15 cellular contexts compared by ENCODE assay signal in the genomic region with DNA sequence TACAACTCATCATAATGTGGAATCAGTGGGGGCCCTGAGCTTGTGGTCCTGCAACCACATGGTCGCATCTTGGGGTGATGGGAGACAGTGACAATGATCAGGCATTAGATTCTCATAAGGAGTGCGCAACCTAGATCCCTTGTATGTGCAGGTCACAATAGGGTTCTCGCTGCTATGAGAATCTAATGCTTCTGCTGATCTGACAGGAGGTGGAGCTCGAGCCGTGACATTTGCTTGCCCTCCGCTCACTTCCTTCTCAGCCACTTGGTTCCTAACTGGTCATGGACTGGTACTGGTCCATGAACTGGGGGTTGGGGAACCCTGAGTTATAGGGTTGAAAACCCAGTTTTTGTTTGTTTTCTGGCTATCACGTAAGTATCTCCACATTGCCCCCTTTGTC.
A peak's percentile ranks its signal among the peaks of the same experiment; 100 is the strongest.
DNase-seq lines count a peak whose midpoint lies in the region; TF ChIP-seq lines count a peak whose summit lies in the region.
"Had no signal": no experiment of that assay in that cellular context is flagged by ENCODE, and none has a peak within 500 bp of the region (broad histone marks: within the 10 kb centered on the region; RNA-seq: fewer than 3 reads in every experiment).

No MANE protein-coding gene starts in this region.

- H3K9ac ChIP-seq in Karpas-422 (ENCODE audit: low read length) = no peak overlapping the region
- 0 out of 2 replicates have a peak overlapping the region, but pooled peaks have one; percentile 2 for H3K9ac ChIP-seq in SU-DHL-6 (ENCODE audit: low read length)
- no peak overlapping the region for H3K9ac ChIP-seq in trophoblast cell (ENCODE audit: low read length)
- H3K9ac ChIP-seq: BLaER1 had no signal

- peak overlapping the region; percentile 51 for H2BK12ac ChIP-seq in trophoblast cell (ENCODE audit: low read length)

- peak; percentile 3 to 17 for DNase-seq in SHP77 (lab: John Stamatoyannopoulos, UW)
- no peak for DNase-seq in SHP77 treated with DMSO at 0.1 percent for 48 hours (lab: John Stamatoyannopoulos, UW)
- DNase-seq in Karpas-422 = peak; percentile 59
- DNase-seq in trophoblast cell = peak in 1 of 2 donors; percentile 3
- DNase-seq in foreskin fibroblast = no peak
- no peak for DNase-seq in tibial artery
- no peak for DNase-seq in NCI-H1436 treated with DMSO at 0.1 percent for 48 hours (lab: John Stamatoyannopoulos, UW)
- DNase-seq: CD4-positive, alpha-beta memory T cell; DMS153; DMS79; GF-D8; HCEC 1CT had no signal

- peaks cover 9% of the 10 kb centered on the region; the same call in 1 of the 2 replicates for H3K4me1 ChIP-seq in Karpas-422 (ENCODE audit: low read length)
- H3K4me1 ChIP-seq in trophoblast cell (ENCODE audit: control insufficient read depth in 1 of 2, insufficient read depth in 2 of 2, low read length in 2 of 2) = peaks cover 0 to 5% of the 10 kb centered on the region in 2 experiments
- no peaks in the 10 kb centered on the region for H3K4me1 ChIP-seq in tibial artery
- H3K4me1 ChIP-seq: BLaER1 had no signal

- no peak overlapping the region for H3K27ac ChIP-seq in Karpas-422 (ENCODE audit: low read length)
- H3K27ac ChIP-seq in SU-DHL-6 (ENCODE audit: low read depth, low read length) = no peak overlapping the region
- H3K27ac ChIP-seq in trophoblast cell (ENCODE audit: low read depth, low read length) = no peak overlapping the region
- no peak overlapping the region for H3K27ac ChIP-seq in tibial artery
- H3K27ac ChIP-seq: 22Rv1, BLaER1 had no signal

- intact Hi-C loops in tibial artery (cut with DNase I; ENCODE audit: low total_unique reads) = no loop called here

- H3K9me2 ChIP-seq in Karpas-422 (replicated peaks; ENCODE audit: insufficient read depth, low read length) (no peaks in the 10 kb centered on the region), SU-DHL-6 (replicated peaks; ENCODE audit: insufficient read depth, low read length) (no peaks in the 10 kb centered on the region)

- no peak overlapping the region for H2BK120ac ChIP-seq in trophoblast cell (ENCODE audit: insufficient read depth, low read length, poor library complexity)

- H2BK5ac ChIP-seq in trophoblast cell (ENCODE audit: low read depth, low read length, poor library complexity) = no peak overlapping the region

- no peaks in the 10 kb centered on the region for H3F3A ChIP-seq in SU-DHL-6 (ENCODE audit: insufficient read depth)

- no peak overlapping the region for H3K18ac ChIP-seq in trophoblast cell (ENCODE audit: low read length)

- H2AFZ ChIP-seq in Karpas-422 (ENCODE audit: low read length) = peak overlapping the region; percentile 87
- peak overlapping the region; percentile 55 for H2AFZ ChIP-seq in SU-DHL-6 (ENCODE audit: low read depth, low read length, severe bottlenecking)
- peak overlapping the region; percentile 1 for H2AFZ ChIP-seq in trophoblast cell (ENCODE audit: insufficient read depth, low read length, poor library complexity)

- no peaks in the 10 kb centered on the region for H3K27me3 ChIP-seq in Karpas-422 (ENCODE audit: low read length)
- H3K27me3 ChIP-seq in SU-DHL-6 (ENCODE audit: low read length) = no peaks in the 10 kb centered on the region
- no peaks in the 10 kb centered on the region for H3K27me3 ChIP-seq in trophoblast cell (ENCODE audit: insufficient read depth, low read length)
- H3K27me3 ChIP-seq in tibial artery = no peaks in the 10 kb centered on the region
- H3K27me3 ChIP-seq: BLaER1 had no signal

- peak overlapping the region; percentile 13 for H4K91ac ChIP-seq in trophoblast cell (ENCODE audit: low read depth, low read length)

- H3K14ac ChIP-seq in trophoblast cell (ENCODE audit: low read length) = no peak overlapping the region

- H3K9me3 ChIP-seq in Karpas-422 (ENCODE audit: low read length) = no peaks in the 10 kb centered on the region
- no peaks in the 10 kb centered on the region for H3K9me3 ChIP-seq in SU-DHL-6 (ENCODE audit: insufficient read depth, low read length)
- no peaks in the 10 kb centered on the region for H3K9me3 ChIP-seq in trophoblast cell (ENCODE audit: insufficient read depth, low read depth, low read length)
- no peaks in the 10 kb centered on the region for H3K9me3 ChIP-seq in tibial artery
- H3K9me3 ChIP-seq: BLaER1 had no signal

- no peak overlapping the region for H3K23ac ChIP-seq in trophoblast cell (ENCODE audit: low read length)

- H3K4me3 ChIP-seq in Karpas-422 (ENCODE audit: low read length) (peak overlapping the region; percentile 14; the same call in 1 of the 2 replicates), SU-DHL-6 (ENCODE audit: insufficient read depth, low read length, poor library complexity, severe bottlenecking) (peak overlapping the region; percentile 1), trophoblast cell (ENCODE audit: low read depth, low read length) (no peak overlapping the region), foreskin fibroblast (ENCODE audit: low read depth in 1 of 2, low read length in 2 of 2) (no peak overlapping the region), tibial artery (no peak overlapping the region)
- H3K4me3 ChIP-seq: BLaER1 had no signal

- TF ChIP-seq CTCF in SU-DHL-6 (IDR thresholded peaks at IDR 0.05; ENCODE audit: insufficient read depth, low read length, poor library complexity, severe bottlenecking) (no peak), foreskin fibroblast (IDR thresholded peaks at IDR 0.05; ENCODE audit: low read depth, low read length) (no peak), tibial artery (IDR thresholded peaks at IDR 0.05) (no peak)

- peak overlapping the region; percentile 10 for H3K4me2 ChIP-seq in Karpas-422 (ENCODE audit: low read depth, low read length, poor library complexity, severe bottlenecking)
- H3K4me2 ChIP-seq in SU-DHL-6 (ENCODE audit: low read depth, low read length, poor library complexity, severe bottlenecking) = peak overlapping the region; percentile 29
- H3K4me2 ChIP-seq in trophoblast cell (ENCODE audit: low read length) = no peak overlapping the region
- H3K4me2 ChIP-seq: BLaER1 had no signal

- WGBS in trophoblast cell (ENCODE audit: extremely low coverage, insufficient coverage, insufficient read length) = no CpG with 5 or more reads among the region's 7 CpGs

- H3K79me2 ChIP-seq in Karpas-422 (ENCODE audit: low read length) (no peaks in the 10 kb centered on the region), SU-DHL-6 (ENCODE audit: insufficient read depth, low read length) (no peaks in the 10 kb centered on the region), trophoblast cell (ENCODE audit: control insufficient read depth, insufficient read depth, low read length, poor library complexity) (no peaks in the 10 kb centered on the region)

- H2AK5ac ChIP-seq in trophoblast cell (ENCODE audit: low read length) = no peak overlapping the region

- no peak overlapping the region for H4K12ac ChIP-seq in trophoblast cell (ENCODE audit: low read depth, low read length)

- H4K8ac ChIP-seq in trophoblast cell (ENCODE audit: low read depth, low read length) = no peak overlapping the region

- peaks cover 5% of the 10 kb centered on the region for H3K79me1 ChIP-seq in trophoblast cell (ENCODE audit: low read length)

- no peaks in the 10 kb centered on the region for H4K20me1 ChIP-seq in Karpas-422 (ENCODE audit: insufficient read depth, low read depth, low read length)
- no peaks in the 10 kb centered on the region for H4K20me1 ChIP-seq in SU-DHL-6 (ENCODE audit: low read depth, low read length)
- H4K20me1 ChIP-seq: BLaER1 had no signal

- H3K36me3 ChIP-seq in Karpas-422 (ENCODE audit: insufficient read depth, low read length) (no peaks in the 10 kb centered on the region), SU-DHL-6 (ENCODE audit: low read length) (no peaks in the 10 kb centered on the region; the same call in 1 of the 2 replicates), trophoblast cell (ENCODE audit: control insufficient read depth in 1 of 2, insufficient read depth in 2 of 2, low read length in 2 of 2) (no peaks in the 10 kb centered on the region), tibial artery (no peaks in the 10 kb centered on the region)
- H3K36me3 ChIP-seq: BLaER1 had no signal

- H3K4ac ChIP-seq in trophoblast cell (ENCODE audit: low read depth, low read length) = no peak overlapping the region

Comparison
In these comparisons a context has a peak if more than half of its experiments do, and no peak if none do; other contexts are left out.
1. DNase-seq: peak in SHP77 (2 of 2) and Karpas-422 (single experiment); none in SHP77 treated with DMSO at 0.1 percent for 48 hours (single experiment), foreskin fibroblast (0 of 2), tibial artery (0 of 2) and NCI-H1436 treated with DMSO at 0.1 percent for 48 hours (single experiment).
2. H2AFZ ChIP-seq: peak in every context shown above with its lines; median percentile 87 in Karpas-422; 55 in SU-DHL-6; 1 in trophoblast cell.
3. H3K4me3 ChIP-seq: peak in Karpas-422 (single experiment) and SU-DHL-6 (single experiment); none in trophoblast cell (single experiment), foreskin fibroblast (0 of 2) and tibial artery (0 of 2).